In the genomic region with DNA sequence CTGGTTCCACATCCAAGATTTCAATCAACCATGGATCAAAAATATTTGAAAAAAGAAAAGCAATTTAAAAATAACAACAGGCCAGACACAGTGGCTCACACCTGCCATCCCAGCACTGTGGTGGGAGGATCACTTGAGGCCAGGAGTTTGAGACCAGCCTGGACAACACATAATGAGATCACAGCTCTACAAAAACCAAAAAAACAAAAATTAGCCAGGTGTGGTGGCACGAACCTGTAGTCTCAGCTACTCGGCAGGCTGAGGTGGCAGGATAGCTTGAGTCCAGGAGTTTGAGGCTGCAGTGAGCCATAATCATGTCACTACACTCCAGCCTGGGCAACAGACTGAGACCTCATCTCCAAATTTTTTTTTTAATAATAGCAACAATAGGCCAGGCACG, we compare ENCODE assay signal across 15 cellular contexts. TPM values are rescaled to one million over a fixed set of nuclear protein-coding genes. Genes with fewer than 3 reads are reported as not detected.
"Had no signal": no experiment of that assay in that cellular context is flagged by ENCODE, and none has a peak within 500 bp of the region (broad histone marks: within the 10 kb centered on the region; RNA-seq: fewer than 3 reads in every experiment).

No MANE protein-coding gene starts in this region.

- H3K4me3 ChIP-seq: lower lobe of right lung, testis, upper lobe of right lung had no signal

- FAIRE-seq: frontal cortex had no signal

- H3K27ac ChIP-seq: lower lobe of right lung, testis, upper lobe of right lung had no signal

- H3K4me3 Mint-ChIP-seq: T-helper 1 cell treated with Interleukin-12 subunit alpha and Interleukin-12 subunit beta and Interleukin-4 antibody, amounts not matched to agents 30 μg/mL and 1 μg/mL, for 36 hours had no signal

- H3K27me3 ChIP-seq: testis had no signal

- ATAC-seq: upper lobe of right lung had no signal

- H3K9me3 Mint-ChIP-seq: T-helper 1 cell treated with Interleukin-12 subunit alpha and Interleukin-12 subunit beta and Interleukin-4 antibody, amounts not matched to agents 30 μg/mL and 1 μg/mL, for 36 hours had no signal

- H3K9me3 ChIP-seq: lower lobe of right lung, testis, upper lobe of right lung had no signal

- DNase-seq: activated CD4-positive, alpha-beta T cell treated with anti-CD3 and anti-CD28 coated beads for 4 hours; activated naive CD4-positive, alpha-beta T cell treated with Interleukin-2 at 50 U/mL for 16 hours; dermis blood vessel endothelial cell; head of caudate nucleus; lower lobe of right lung; midbrain; stimulated activated CD4-positive, alpha-beta T cell treated with anti-CD3 and anti-CD28 coated beads, Interleukin-2, amount 100 ng/mL, for 48 hours; stimulated activated naive CD4-positive, alpha-beta T cell; testis; upper lobe of right lung had no signal

- H3K36me3 ChIP-seq: lower lobe of right lung, upper lobe of right lung had no signal

RNA-seq across cellular contexts. Expression of gene SPATA3, which starts 13.4 kb away (rescaled TPM):
- total RNA-seq: chondrocyte, dermis blood vessel endothelial cell, epithelial cell of proximal tubule, frontal cortex, lower lobe of right lung, renal cortical epithelial cell, upper lobe of right lung had no signal

RNA-seq across cellular contexts. Expression of gene GPR55, which starts 57.5 kb away (rescaled TPM):
- total RNA-seq: chondrocyte, dermis blood vessel endothelial cell, epithelial cell of proximal tubule, frontal cortex, renal cortical epithelial cell had no signal
